8 cellular contexts compared by ENCODE assay signal in the genomic region with DNA sequence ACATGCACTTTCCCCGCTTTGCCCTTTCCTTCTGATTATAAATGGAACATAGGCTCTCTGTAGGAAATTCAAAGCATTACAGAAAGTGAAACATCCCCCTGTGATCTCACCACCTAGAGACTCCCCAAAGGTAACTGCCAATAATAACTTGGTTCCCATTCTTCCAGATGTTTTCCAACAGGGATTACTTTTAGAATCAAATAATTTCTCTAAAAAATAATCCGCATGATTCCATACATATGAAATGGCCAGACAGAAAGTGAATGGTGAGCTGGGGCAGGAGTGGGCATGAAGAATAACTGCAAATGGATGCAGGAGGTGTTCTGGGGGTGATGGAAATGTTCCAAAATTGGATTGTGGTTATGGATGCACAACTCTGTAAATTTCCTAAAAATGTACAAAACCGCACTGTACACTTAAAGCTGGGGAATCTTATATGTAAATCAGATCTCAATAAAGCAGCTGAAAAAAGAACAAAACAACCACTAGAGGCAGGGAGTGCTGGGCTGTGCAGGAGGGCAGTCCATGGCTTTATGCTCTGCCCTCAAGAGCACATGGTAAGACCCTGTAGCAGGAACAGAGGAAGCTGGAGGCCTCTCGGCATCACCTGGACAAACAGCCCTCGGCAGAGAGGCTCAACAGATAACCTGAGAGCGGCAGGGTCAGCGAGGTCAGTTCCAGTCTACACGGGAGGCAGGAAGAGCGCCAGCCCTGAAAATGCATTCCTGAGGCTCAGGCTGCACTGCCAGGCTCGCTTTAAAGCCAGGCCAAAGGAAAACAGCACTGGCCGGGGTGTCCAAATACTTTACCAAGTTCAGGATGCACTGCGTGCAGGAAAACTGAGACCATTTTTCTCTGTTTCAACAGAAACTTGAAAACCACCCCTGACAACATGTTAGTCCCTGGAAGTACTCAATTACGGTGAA. TPM values are rescaled to one million over a fixed set of nuclear protein-coding genes. Genes with fewer than 3 reads are reported as not detected.
DNase-seq lines count a peak whose midpoint lies in the region; ATAC-seq and TF ChIP-seq lines count a peak whose summit lies in the region.

No MANE protein-coding gene starts in this region.

- CTCF ChIA-PET in Caco-2 (lab: Charles Lee): interaction anchor here (0.5 to 1.2 kb wide), 8 partner anchors 19 to 208 kb away, joined by 3 to 6 read pairs (median 4); a partner anchor contains a TSS

- H3K36me3 ChIP-seq in Caco-2 (ENCODE audit: control insufficient read depth, insufficient read depth, low read length): no peaks in the 10 kb centered on the region
- peaks cover 30% of the 10 kb centered on the region; the same call in 1 of the 2 replicates for H3K36me3 ChIP-seq in Loucy (ENCODE audit: insufficient read depth, low read length)
- peaks cover 0 to 11% of the 10 kb centered on the region in 2 donors for H3K36me3 ChIP-seq in mucosa of rectum (ENCODE audit: control insufficient read depth in 2 of 2, insufficient read depth in 2 of 2, low read length in 2 of 2)

- no peak overlapping the region for H3K4me2 ChIP-seq in Loucy (ENCODE audit: low read depth, low read length, poor library complexity, severe bottlenecking)

- H3K27ac Mint-ChIP-seq in Caco-2 (ENCODE audit: unreplicated experiment): peak overlapping the region; percentile 70
- peak overlapping the region; percentile 92 for H3K27ac Mint-ChIP-seq in chondrocyte (ENCODE audit: unreplicated experiment)

- H3K9me3 Mint-ChIP-seq in Caco-2 (ENCODE audit: unreplicated experiment) (no peaks in the 10 kb centered on the region), chondrocyte (ENCODE audit: low read depth) (no peaks in the 10 kb centered on the region)

- H3K79me2 ChIP-seq in Loucy (ENCODE audit: insufficient read depth, low read length): peaks cover 98% of the 10 kb centered on the region

- intact Hi-C loops in Caco-2 (cut with micrococcal nuclease; ENCODE audit: unreplicated experiment) (loop anchor here (5.0 kb wide), 2 partner anchors 42 to 207 kb away; partner anchors contain the start of gene CAPZB), posterior cingulate gyrus (cut with DNase I) (loop anchor here (5.0 kb wide), 1 partner anchor 53 kb away; no protein-coding TSS in a partner anchor)

- H3K4me1 Mint-ChIP-seq in Caco-2 (ENCODE audit: low read depth, unreplicated experiment): peaks cover 28% of the 10 kb centered on the region
- peaks cover 95% of the 10 kb centered on the region for H3K4me1 Mint-ChIP-seq in chondrocyte (ENCODE audit: low read depth)

- POLR2A ChIA-PET in Caco-2 (lab: Charles Lee): interaction anchor here (0.6 kb wide), 1 partner anchor 40 kb away, joined by 8 read pairs; the partner anchor contains the start of gene CAPZB

- ATAC-seq in HG02840 (IDR thresholded peaks at IDR 0.05; ENCODE audit: low FRiP score, unreplicated experiment): no peak

- H4K20me1 ChIP-seq in Loucy (ENCODE audit: insufficient read depth, low read length, poor library complexity, severe bottlenecking): peaks cover 78% of the 10 kb centered on the region

- BruUV-seq in Caco-2 (replicated peaks; lab: Mats Ljungman, UMichigan): no TSS peak

- TF ChIP-seq CTCF in Caco-2 (IDR thresholded peaks at IDR 0.05; ENCODE audit: insufficient read depth in 1 of 2, low read depth in 1 of 2, low read length in 1 of 2, severe bottlenecking in 1 of 2, unreplicated experiment in 1 of 2) (peak in 1 of 2 experiments; percentile 40), Loucy (conservative IDR thresholded peaks at IDR 0.05; ENCODE audit: low read length) (peak; percentile 56), chondrocyte (IDR thresholded peaks at IDR 0.05) (peak; percentile 78)

- H3K9me3 ChIP-seq in Caco-2 (no peaks in the 10 kb centered on the region), Loucy (ENCODE audit: insufficient read depth, low read depth, low read length) (no peaks in the 10 kb centered on the region), mucosa of rectum (ENCODE audit: control insufficient read depth in 2 of 2, low read length in 2 of 2) (no peaks in the 10 kb centered on the region)

- H3K27me3 ChIP-seq in Caco-2 (replicated peaks; ENCODE audit: control insufficient read depth, insufficient read depth, low read length) (no peaks in the 10 kb centered on the region), Loucy (ENCODE audit: insufficient read depth, low read length, poor library complexity, severe bottlenecking) (no peaks in the 10 kb centered on the region), mucosa of rectum (ENCODE audit: control insufficient read depth in 2 of 2, insufficient read depth in 2 of 2, low read length in 2 of 2) (no peaks in the 10 kb centered on the region)

- H2AFZ ChIP-seq in Loucy (ENCODE audit: low read length): no peak overlapping the region

- no peaks in the 10 kb centered on the region for H3K9me2 ChIP-seq in Loucy (replicated peaks; ENCODE audit: low read depth, low read length)

- DNase-seq in Caco-2 (peak; percentile 87 to 92), chondrocyte (ENCODE audit: low spot score) (no peak), NCI-H1105 (lab: John Stamatoyannopoulos, UW) (no peak), posterior cingulate gyrus (no peak), AML-193 (lab: John Stamatoyannopoulos, UW) (no peak)

- H3K4me1 ChIP-seq in Caco-2 (peaks cover 19% of the 10 kb centered on the region), Loucy (ENCODE audit: insufficient read depth, low read length, poor library complexity, severe bottlenecking) (no peaks in the 10 kb centered on the region), mucosa of rectum (ENCODE audit: control insufficient read depth in 2 of 2, insufficient read depth in 2 of 2, low read length in 2 of 2) (peaks cover 26 to 37% of the 10 kb centered on the region in 2 donors)

- H3K36me3 Mint-ChIP-seq in Caco-2 (ENCODE audit: insufficient read depth, unreplicated experiment): peaks cover 25% of the 10 kb centered on the region
- peaks cover 2% of the 10 kb centered on the region for H3K36me3 Mint-ChIP-seq in chondrocyte (ENCODE audit: low read depth)

- no peaks in the 10 kb centered on the region for H3K27me3 Mint-ChIP-seq in Caco-2 (ENCODE audit: insufficient read depth, unreplicated experiment)
- H3K27me3 Mint-ChIP-seq in chondrocyte (ENCODE audit: low read depth): no peaks in the 10 kb centered on the region

- no peaks in the 10 kb centered on the region for H3F3A ChIP-seq in Loucy (ENCODE audit: low read depth)

- H3K9ac ChIP-seq in Loucy (ENCODE audit: low read depth, low read length, poor library complexity, severe bottlenecking) (no peak overlapping the region), mucosa of rectum (ENCODE audit: low read depth in 1 of 2, low read length in 2 of 2) (no peak overlapping the region)

- peak overlapping the region; percentile 14 for H3K4me3 Mint-ChIP-seq in Caco-2 (ENCODE audit: unreplicated experiment)
- peak overlapping the region; percentile 37 for H3K4me3 Mint-ChIP-seq in chondrocyte (ENCODE audit: unreplicated experiment)

- H3K27ac ChIP-seq in mucosa of rectum (ENCODE audit: low read depth in 2 of 2, low read length in 2 of 2): peak overlapping the region; percentile 23 to 35

- H3K4me3 ChIP-seq in Caco-2 (ENCODE audit: low read depth, low read length) (no peak overlapping the region), Loucy (ENCODE audit: low read length, poor library complexity, severe bottlenecking) (no peak overlapping the region), mucosa of rectum (ENCODE audit: low read length in 2 of 2) (no peak overlapping the region)

RNA-seq across cellular contexts. Expression of gene CAPZB, which starts 39.7 kb away (rescaled TPM):
- total RNA-seq in Caco-2 (2022) (205 and 223 TPM in 2 replicates), chondrocyte (285 to 353 TPM (median 352 TPM) in 3 replicates)

Comparison
In these comparisons a context has a peak if more than half of its experiments do, and no peak if none do; other contexts are left out.
1. DNase-seq: peak in Caco-2 (2 of 2); none in chondrocyte (single experiment), NCI-H1105 (single experiment), posterior cingulate gyrus (0 of 10) and AML-193 (0 of 2).